In the genomic region with DNA sequence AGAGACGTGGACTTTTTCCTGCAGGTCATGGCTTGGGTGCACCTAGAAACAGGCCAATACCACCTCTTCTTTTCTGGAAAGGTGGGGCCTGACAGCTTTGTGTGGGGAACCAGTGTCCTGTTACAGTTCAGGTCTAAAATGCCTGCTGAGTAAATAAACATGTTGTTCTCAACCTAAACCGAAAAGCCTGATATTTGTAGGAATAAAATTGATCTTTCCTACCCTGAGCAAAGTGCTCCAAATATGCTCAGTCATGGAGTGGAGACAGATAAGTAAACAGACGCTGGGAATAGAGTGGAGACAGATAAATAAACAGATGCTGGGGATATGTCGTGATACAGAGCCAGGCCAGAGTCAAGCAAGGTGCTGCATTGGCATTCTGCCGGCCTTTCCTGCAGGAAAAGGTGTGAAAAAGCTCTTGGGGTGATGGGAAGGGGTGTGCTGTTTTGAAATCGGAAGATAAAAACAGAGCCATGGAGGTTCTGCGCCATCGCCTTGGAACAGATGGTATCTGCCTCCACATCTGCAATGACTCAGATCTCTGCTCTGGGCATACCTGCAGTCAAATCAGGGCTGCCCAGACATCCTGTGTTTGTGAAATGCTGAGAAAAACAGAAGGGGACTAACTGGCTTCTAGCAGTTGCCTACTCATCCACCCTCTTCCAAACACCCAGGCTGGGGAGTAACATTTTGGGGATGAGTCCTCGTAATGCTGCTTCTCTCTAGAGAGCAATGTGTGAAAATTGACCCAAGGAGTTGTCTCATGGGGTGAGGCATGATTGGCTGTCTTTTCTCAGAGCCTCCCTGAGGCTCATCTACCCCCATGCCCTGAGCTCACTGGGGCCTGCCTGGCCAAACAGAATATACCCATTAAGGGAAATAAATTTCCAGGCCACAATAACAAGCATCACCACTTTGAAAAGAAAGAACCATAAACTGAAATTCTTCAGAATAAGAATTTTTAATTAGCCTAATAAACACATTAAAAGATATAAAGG, we compare ENCODE assay signal across 8 cellular contexts. TPM values are rescaled to one million over a fixed set of nuclear protein-coding genes. Genes with fewer than 3 reads are reported as not detected.
DNase-seq lines count a peak whose midpoint lies in the region; ATAC-seq and TF ChIP-seq lines count a peak whose summit lies in the region.

No MANE protein-coding gene starts in this region.

- DNase-seq in activated naive CD4-positive, alpha-beta T cell treated with anti-CD3 and anti-CD28 coated beads, Interleukin-2, amount 50 U/mL, for 72 hours (ENCODE audit: low spot score in 2 of 2), result no peak
- no peak for DNase-seq in activated naive CD4-positive, alpha-beta T cell (lab: John Stamatoyannopoulos, UW)
- DNase-seq in activated naive CD8-positive, alpha-beta T cell treated with anti-CD3 and anti-CD28 coated beads, Interleukin-2, amount 50 U/mL, for 24 hours, result no peak
- DNase-seq in OCI-M2 (lab: John Stamatoyannopoulos, UW; ENCODE audit: unreplicated experiment) (no peak), colonic mucosa (no peak)

- no peaks in the 10 kb centered on the region for H3K9me3 ChIP-seq in colonic mucosa

- TF ChIP-seq CTCF in colonic mucosa (IDR thresholded peaks at IDR 0.05), result no peak

- peak overlapping the region; percentile 30 to 67 for H3K27ac Mint-ChIP-seq in activated naive CD4-positive, alpha-beta T cell treated with anti-CD3 and anti-CD28 coated beads, Interleukin-2, amount 50 U/mL, for 72 hours
- no peak overlapping the region for H3K27ac Mint-ChIP-seq in activated naive CD8-positive, alpha-beta T cell treated with anti-CD3 and anti-CD28 coated beads, Interleukin-2, amount 50 U/mL, for 24 hours
- peak overlapping the region; percentile 2 for H3K27ac Mint-ChIP-seq in stimulated activated naive CD8-positive, alpha-beta T cell treated with anti-CD3 and anti-CD28 coated beads, Interleukin-15, Interleukin-2, amounts not matched to agents 100 ng/mL and 50 ng/mL, for 24 hours

- no peak overlapping the region for H3K4me3 Mint-ChIP-seq in activated naive CD8-positive, alpha-beta T cell treated with anti-CD3 and anti-CD28 coated beads, Interleukin-2, amount 50 U/mL, for 24 hours
- no peak overlapping the region for H3K4me3 Mint-ChIP-seq in stimulated activated naive CD8-positive, alpha-beta T cell treated with anti-CD3 and anti-CD28 coated beads, Interleukin-15, Interleukin-2, amounts not matched to agents 100 ng/mL and 50 ng/mL, for 24 hours

- no peaks in the 10 kb centered on the region for H3K27me3 ChIP-seq in colonic mucosa

- no peak overlapping the region for H3K27ac ChIP-seq in colonic mucosa

- no peaks in the 10 kb centered on the region for H3K36me3 ChIP-seq in colonic mucosa

- peaks cover 9% of the 10 kb centered on the region for H3K4me1 Mint-ChIP-seq in activated naive CD8-positive, alpha-beta T cell treated with anti-CD3 and anti-CD28 coated beads, Interleukin-2, amount 50 U/mL, for 24 hours
- peaks cover 8% of the 10 kb centered on the region for H3K4me1 Mint-ChIP-seq in stimulated activated naive CD8-positive, alpha-beta T cell treated with anti-CD3 and anti-CD28 coated beads, Interleukin-15, Interleukin-2, amounts not matched to agents 100 ng/mL and 50 ng/mL, for 24 hours (ENCODE audit: low read depth)

- peaks cover 6% of the 10 kb centered on the region for H3K27me3 Mint-ChIP-seq in activated naive CD8-positive, alpha-beta T cell treated with anti-CD3 and anti-CD28 coated beads, Interleukin-2, amount 50 U/mL, for 24 hours
- H3K27me3 Mint-ChIP-seq in stimulated activated naive CD8-positive, alpha-beta T cell treated with anti-CD3 and anti-CD28 coated beads, Interleukin-15, Interleukin-2, amounts not matched to agents 100 ng/mL and 50 ng/mL, for 24 hours, result peaks cover 9% of the 10 kb centered on the region

- H3K4me3 ChIP-seq in colonic mucosa, result no peak overlapping the region

- H3K9me3 Mint-ChIP-seq in activated naive CD4-positive, alpha-beta T cell treated with anti-CD3 and anti-CD28 coated beads, Interleukin-2, amount 50 U/mL, for 72 hours, result no peaks in the 10 kb centered on the region
- no peaks in the 10 kb centered on the region for H3K9me3 Mint-ChIP-seq in activated naive CD8-positive, alpha-beta T cell treated with anti-CD3 and anti-CD28 coated beads, Interleukin-2, amount 50 U/mL, for 24 hours
- H3K9me3 Mint-ChIP-seq in stimulated activated naive CD8-positive, alpha-beta T cell treated with anti-CD3 and anti-CD28 coated beads, Interleukin-15, Interleukin-2, amounts not matched to agents 100 ng/mL and 50 ng/mL, for 24 hours, result no peaks in the 10 kb centered on the region

- no peak overlapping the region for H3K9ac ChIP-seq in colonic mucosa (ENCODE audit: low read depth in 2 of 2, low read length in 2 of 2)

- intact Hi-C loops in colonic mucosa (cut with DNase I), result no loop called here

- H3K36me3 Mint-ChIP-seq in activated naive CD4-positive, alpha-beta T cell treated with anti-CD3 and anti-CD28 coated beads, Interleukin-2, amount 50 U/mL, for 72 hours, result no peaks in the 10 kb centered on the region
- H3K36me3 Mint-ChIP-seq in activated naive CD8-positive, alpha-beta T cell treated with anti-CD3 and anti-CD28 coated beads, Interleukin-2, amount 50 U/mL, for 24 hours (ENCODE audit: low read depth), result no peaks in the 10 kb centered on the region
- H3K36me3 Mint-ChIP-seq in stimulated activated naive CD8-positive, alpha-beta T cell treated with anti-CD3 and anti-CD28 coated beads, Interleukin-15, Interleukin-2, amounts not matched to agents 100 ng/mL and 50 ng/mL, for 24 hours (ENCODE audit: low read depth), result no peaks in the 10 kb centered on the region

- ATAC-seq in activated naive CD4-positive, alpha-beta T cell treated with anti-CD3 and anti-CD28 coated beads, Interleukin-2, amount 50 U/mL, for 72 hours, result peak; percentile 87 to 92
- ATAC-seq in HG03135 (IDR thresholded peaks at IDR 0.05; ENCODE audit: unreplicated experiment) (peak; percentile 77), HG03521 (IDR thresholded peaks at IDR 0.05; ENCODE audit: unreplicated experiment) (no peak)
- ATAC-seq in activated naive CD8-positive, alpha-beta T cell treated with anti-CD3 and anti-CD28 coated beads, Interleukin-2, amount 50 U/mL, for 24 hours, result peak; percentile 68

- H3K4me1 ChIP-seq in colonic mucosa, result no peaks in the 10 kb centered on the region

RNA-seq across cellular contexts. Expression of gene TRPV2, which starts 16.8 kb away (rescaled TPM):
- 10 to 100 TPM; 29.1 to 42.0 TPM for total RNA-seq in activated naive CD4-positive, alpha-beta T cell treated with anti-CD3 and anti-CD28 coated beads, Interleukin-2, amount 50 U/mL, for 72 hours
- 1 to 10 TPM; 5.4 to 7.4 TPM for total RNA-seq in colonic mucosa

RNA-seq across cellular contexts. Expression of gene UBB, which starts 17.7 kb away (rescaled TPM):
- 1,000 to 10,000 TPM; 1,283 to 1,379 TPM for total RNA-seq in activated naive CD4-positive, alpha-beta T cell treated with anti-CD3 and anti-CD28 coated beads, Interleukin-2, amount 50 U/mL, for 72 hours
- 1,000 to 10,000 TPM; 1,436 to 2,044 TPM for total RNA-seq in colonic mucosa

RNA-seq across cellular contexts. Expression of gene CENPV, which starts 45.3 kb away (rescaled TPM):
- total RNA-seq in activated naive CD4-positive, alpha-beta T cell treated with anti-CD3 and anti-CD28 coated beads, Interleukin-2, amount 50 U/mL, for 72 hours, result 100 to 1,000 TPM in 1 of 2 donors, 10 to 100 TPM in 1; 78.7 to 115 TPM
- total RNA-seq in colonic mucosa, result 10 to 100 TPM; 60.6 to 77.4 TPM
